Comparison of ENCODE assay signal across 1 cellular context in genomic region chr20:36339646-36340592, GRCh38.
TF ChIP-seq lines count a peak whose summit lies in the region.

No MANE protein-coding gene starts in this region.

TF ChIP-seq in HepG2, 621 proteins besides CTCF, POLR2A, EP300 and RAD21:
- TF ChIP-seq, protein P1, sequence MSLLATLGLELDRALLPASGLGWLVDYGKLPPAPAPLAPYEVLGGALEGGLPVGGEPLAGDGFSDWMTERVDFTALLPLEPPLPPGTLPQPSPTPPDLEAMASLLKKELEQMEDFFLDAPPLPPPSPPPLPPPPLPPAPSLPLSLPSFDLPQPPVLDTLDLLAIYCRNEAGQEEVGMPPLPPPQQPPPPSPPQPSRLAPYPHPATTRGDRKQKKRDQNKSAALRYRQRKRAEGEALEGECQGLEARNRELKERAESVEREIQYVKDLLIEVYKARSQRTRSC (CRISPR knock-in tag; IDR thresholded peaks at IDR 0.05; ENCODE audit: low read depth), result no peak
- TF ChIP-seq MNT (IDR thresholded peaks at IDR 0.05) (peak; percentile 83), ZNF556 (CRISPR knock-in tag; IDR thresholded peaks at IDR 0.05; ENCODE audit: borderline replicate concordance) (no peak), BHLHE40 (IDR thresholded peaks at IDR 0.05; ENCODE audit: low read length) (peak; percentile 41; the same call in 1 of the 2 replicates)
